ENCODE assay signal across 15 cellular contexts in the genomic region with DNA sequence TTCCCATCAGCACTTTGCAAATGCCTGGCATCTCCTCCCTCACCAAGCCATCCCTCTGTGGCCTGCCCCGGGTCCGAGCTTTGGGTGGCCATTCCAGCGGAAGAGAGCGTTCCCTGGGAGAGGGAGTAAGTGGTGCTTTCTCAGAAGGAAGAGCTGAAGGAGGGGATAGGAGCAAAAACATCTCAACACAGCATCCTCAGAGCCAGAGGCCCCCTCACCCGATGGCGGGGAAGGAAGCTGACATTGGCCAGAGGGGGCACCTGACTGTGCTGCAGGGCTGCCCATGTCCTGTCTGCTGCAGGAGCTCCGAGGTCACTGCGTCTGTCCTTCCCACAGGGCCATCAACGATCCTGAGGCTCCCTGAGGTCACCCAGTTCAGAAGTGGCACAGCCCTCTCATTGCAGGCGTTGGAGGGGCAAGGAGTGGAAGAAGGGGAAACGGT. TPM values are rescaled to one million over a fixed set of nuclear protein-coding genes. Genes with fewer than 3 reads are reported as not detected.
A peak's percentile ranks its signal among the peaks of the same experiment; 100 is the strongest.
DNase-seq lines count a peak whose midpoint lies in the region; ATAC-seq and TF ChIP-seq lines count a peak whose summit lies in the region.
"Had no signal": no experiment of that assay in that cellular context is flagged by ENCODE, and none has a peak within 500 bp of the region (broad histone marks: within the 10 kb centered on the region; RNA-seq: fewer than 3 reads in every experiment).

No MANE protein-coding gene starts in this region.

- no peak for TF ChIP-seq CTCF in Caco-2 (IDR thresholded peaks at IDR 0.05; ENCODE audit: insufficient read depth in 1 of 2, low read depth in 1 of 2, low read length in 1 of 2, severe bottlenecking in 1 of 2, unreplicated experiment in 1 of 2)

- H3K4me1 ChIP-seq in iPS-18a (ENCODE audit: control insufficient read depth, low read depth, low read length) (peaks cover 9% of the 10 kb centered on the region), Caco-2 (no peaks in the 10 kb centered on the region)
- H3K4me1 ChIP-seq: foreskin keratinocyte had no signal

- no peaks in the 10 kb centered on the region for H3K9me3 Mint-ChIP-seq in activated CD4-positive, alpha-beta T cell treated with anti-CD3 and anti-CD28 coated beads, Interleukin-2, amount 10 ng/mL, durations not matched to agents 24 days and 14 days
- H3K9me3 Mint-ChIP-seq in Caco-2 (ENCODE audit: unreplicated experiment), result no peaks in the 10 kb centered on the region
- H3K9me3 Mint-ChIP-seq: activated naive CD8-positive, alpha-beta T cell treated with anti-CD3 and anti-CD28 coated beads for 36 hours; activated T-cell treated with anti-CD3 and anti-CD28 coated beads, Interleukin-2, amount 50 U/mL, for 24 hours; HFFc6; stimulated activated effector memory CD8-positive, alpha-beta T cell treated with anti-CD3 and anti-CD28 coated beads, Interleukin-12 subunit alpha, Interleukin-12 subunit beta, amount 100 ng/mL, for 72 hours had no signal

- intact Hi-C loops in activated CD4-positive, alpha-beta T cell treated with anti-CD3 and anti-CD28 coated beads, Interleukin-2, amount 10 ng/mL, durations not matched to agents 24 days and 14 days (cut with micrococcal nuclease), result no loop called here
- intact Hi-C loops in Caco-2 (cut with micrococcal nuclease; ENCODE audit: unreplicated experiment), result no loop called here

- peak overlapping the region; percentile 58 for H3K4me3 ChIP-seq in iPS-18a (ENCODE audit: low read length)
- no peak overlapping the region for H3K4me3 ChIP-seq in Caco-2 (ENCODE audit: low read depth, low read length)

- H3K36me3 Mint-ChIP-seq in activated CD4-positive, alpha-beta T cell treated with anti-CD3 and anti-CD28 coated beads, Interleukin-2, amount 10 ng/mL, durations not matched to agents 24 days and 14 days (ENCODE audit: low read depth), result no peaks in the 10 kb centered on the region
- no peaks in the 10 kb centered on the region for H3K36me3 Mint-ChIP-seq in Caco-2 (ENCODE audit: insufficient read depth, unreplicated experiment)
- H3K36me3 Mint-ChIP-seq: activated naive CD8-positive, alpha-beta T cell treated with anti-CD3 and anti-CD28 coated beads for 36 hours had no signal

- no peaks in the 10 kb centered on the region for H3K9me3 ChIP-seq in iPS-18a (ENCODE audit: control insufficient read depth, low read depth, low read length)
- no peaks in the 10 kb centered on the region for H3K9me3 ChIP-seq in Caco-2
- H3K9me3 ChIP-seq: transverse colon had no signal

- peak; percentile 4; the same call in 1 of the 3 replicates for ATAC-seq in SK-N-SH treated with all-trans-retinoic acid at 6 μM for 48 hours
- ATAC-seq in GM18873 (IDR thresholded peaks at IDR 0.05; ENCODE audit: low FRiP score, unreplicated experiment), result no peak

- no peak overlapping the region for H3K4me3 Mint-ChIP-seq in activated CD4-positive, alpha-beta T cell treated with anti-CD3 and anti-CD28 coated beads, Interleukin-2, amount 10 ng/mL, durations not matched to agents 24 days and 14 days
- no peak overlapping the region for H3K4me3 Mint-ChIP-seq in Caco-2 (ENCODE audit: unreplicated experiment)
- H3K4me3 Mint-ChIP-seq: activated naive CD8-positive, alpha-beta T cell treated with anti-CD3 and anti-CD28 coated beads for 36 hours; activated T-cell treated with anti-CD3 and anti-CD28 coated beads, Interleukin-2, amount 50 U/mL, for 24 hours had no signal

- peaks cover 10% of the 10 kb centered on the region for H3K4me1 Mint-ChIP-seq in activated CD4-positive, alpha-beta T cell treated with anti-CD3 and anti-CD28 coated beads, Interleukin-2, amount 10 ng/mL, durations not matched to agents 24 days and 14 days
- peaks cover 7% of the 10 kb centered on the region for H3K4me1 Mint-ChIP-seq in Caco-2 (ENCODE audit: low read depth, unreplicated experiment)

- BruUV-seq in Caco-2 (replicated peaks; lab: Mats Ljungman, UMichigan), result no TSS peak

- POLR2A ChIA-PET in Caco-2 (lab: Charles Lee), result interaction anchor here (0.6 kb wide), 1 partner anchor 224 kb away, joined by 3 read pairs; no protein-coding TSS in a partner anchor

- peak; percentile 57 for DNase-seq in activated CD4-positive, alpha-beta T cell treated with anti-CD3 and anti-CD28 coated beads, Interleukin-2, amount 10 ng/mL, durations not matched to agents 24 days and 14 days
- DNase-seq in activated CD4-positive, alpha-beta T cell treated with anti-CD3 and anti-CD28 coated beads for 48 hours, result no peak
- no peak for DNase-seq in Caco-2
- DNase-seq in Ammon's horn (ENCODE audit: low spot score), result no peak
- DNase-seq in foreskin melanocyte, result no peak

- no peak overlapping the region for H3K27ac Mint-ChIP-seq in activated CD4-positive, alpha-beta T cell treated with anti-CD3 and anti-CD28 coated beads, Interleukin-2, amount 10 ng/mL, durations not matched to agents 24 days and 14 days
- H3K27ac Mint-ChIP-seq in Caco-2 (ENCODE audit: unreplicated experiment), result no peak overlapping the region
- H3K27ac Mint-ChIP-seq: activated naive CD8-positive, alpha-beta T cell treated with anti-CD3 and anti-CD28 coated beads for 36 hours; activated T-cell treated with anti-CD3 and anti-CD28 coated beads, Interleukin-2, amount 50 U/mL, for 24 hours; HFFc6; stimulated activated effector memory CD8-positive, alpha-beta T cell treated with anti-CD3 and anti-CD28 coated beads, Interleukin-12 subunit alpha, Interleukin-12 subunit beta, amount 100 ng/mL, for 72 hours had no signal

- CTCF ChIA-PET in Caco-2 (lab: Charles Lee), result interaction anchor here (0.5 to 1.9 kb wide), 8 partner anchors 10 to 339 kb away, joined by 3 to 7 read pairs (median 4); a partner anchor contains a TSS

- H3K27ac ChIP-seq in iPS-18a (ENCODE audit: low read length), result no peak overlapping the region
- H3K27ac ChIP-seq: foreskin keratinocyte, transverse colon had no signal

- peaks cover 56% of the 10 kb centered on the region for H3K27me3 Mint-ChIP-seq in activated CD4-positive, alpha-beta T cell treated with anti-CD3 and anti-CD28 coated beads, Interleukin-2, amount 10 ng/mL, durations not matched to agents 24 days and 14 days
- peaks cover 13% of the 10 kb centered on the region for H3K27me3 Mint-ChIP-seq in Caco-2 (ENCODE audit: insufficient read depth, unreplicated experiment)

- H3K27me3 ChIP-seq in iPS-18a (ENCODE audit: control insufficient read depth, insufficient read depth, low read length) (peaks cover 30% of the 10 kb centered on the region), Caco-2 (replicated peaks; ENCODE audit: control insufficient read depth, insufficient read depth, low read length) (no peaks in the 10 kb centered on the region; the same call in 1 of the 2 replicates)

- no peaks in the 10 kb centered on the region for H3K36me3 ChIP-seq in iPS-18a (ENCODE audit: control insufficient read depth, low read depth, low read length)
- no peaks in the 10 kb centered on the region for H3K36me3 ChIP-seq in Caco-2 (ENCODE audit: control insufficient read depth, insufficient read depth, low read length)
- H3K36me3 ChIP-seq: transverse colon had no signal

- no peak overlapping the region for H3K9ac ChIP-seq in iPS-18a (ENCODE audit: low read length)

TF ChIP-seq in SK-N-SH treated with all-trans-retinoic acid at 6 μM for 48 hours, 23 proteins besides CTCF, POLR2A, EP300 and RAD21:
- TF ChIP-seq ZFP3 (CRISPR knock-in tag; IDR thresholded peaks at IDR 0.05) (no peak), TOX (CRISPR knock-in tag; IDR thresholded peaks at IDR 0.05; ENCODE audit: borderline replicate concordance) (no peak), ZNF70 (CRISPR knock-in tag; IDR thresholded peaks at IDR 0.05) (peak; percentile 93)

RNA-seq across cellular contexts. Expression of a gene that starts 0.4 kb away (rescaled TPM):
- 1.5 and 1.8 TPM in 2 replicates for total RNA-seq in activated CD4-positive, alpha-beta T cell treated with anti-CD3 and anti-CD28 coated beads, Interleukin-2, amount 10 ng/mL, durations not matched to agents 24 days and 14 days
- 0.48 and 0.60 TPM in 2 replicates for total RNA-seq in Caco-2 (2022)
- total RNA-seq: omental fat pad, transverse colon had no signal

RNA-seq across cellular contexts. Expression of a gene that starts 8.5 kb away (rescaled TPM):
- total RNA-seq in activated CD4-positive, alpha-beta T cell treated with anti-CD3 and anti-CD28 coated beads, Interleukin-2, amount 10 ng/mL, durations not matched to agents 24 days and 14 days, result not detected in 2 replicates
- not detected in 2 replicates for total RNA-seq in Caco-2 (2022)
- total RNA-seq: activated naive CD8-positive, alpha-beta T cell treated with anti-CD3 and anti-CD28 coated beads for 36 hours; foreskin keratinocyte; HFFc6; omental fat pad; transverse colon had no signal

RNA-seq across cellular contexts. Expression of a gene that starts 20.7 kb away (rescaled TPM):
- 2.7 and 3.2 TPM in 2 replicates for total RNA-seq in activated CD4-positive, alpha-beta T cell treated with anti-CD3 and anti-CD28 coated beads, Interleukin-2, amount 10 ng/mL, durations not matched to agents 24 days and 14 days
- 3.5 and 4.5 TPM in 2 replicates for total RNA-seq in Caco-2 (2022)

RNA-seq across cellular contexts. Expression of a gene that starts 34.1 kb away (rescaled TPM):
- 2,074 and 2,109 TPM in 2 replicates for total RNA-seq in activated CD4-positive, alpha-beta T cell treated with anti-CD3 and anti-CD28 coated beads, Interleukin-2, amount 10 ng/mL, durations not matched to agents 24 days and 14 days
- 675 and 802 TPM in 2 replicates for total RNA-seq in Caco-2 (2022)

RNA-seq across cellular contexts. Expression of a gene that starts 35.5 kb away (rescaled TPM):
- 129 and 133 TPM in 2 replicates for total RNA-seq in activated CD4-positive, alpha-beta T cell treated with anti-CD3 and anti-CD28 coated beads, Interleukin-2, amount 10 ng/mL, durations not matched to agents 24 days and 14 days
- 58.6 and 58.8 TPM in 2 replicates for total RNA-seq in Caco-2 (2022)
